In the genomic region with DNA sequence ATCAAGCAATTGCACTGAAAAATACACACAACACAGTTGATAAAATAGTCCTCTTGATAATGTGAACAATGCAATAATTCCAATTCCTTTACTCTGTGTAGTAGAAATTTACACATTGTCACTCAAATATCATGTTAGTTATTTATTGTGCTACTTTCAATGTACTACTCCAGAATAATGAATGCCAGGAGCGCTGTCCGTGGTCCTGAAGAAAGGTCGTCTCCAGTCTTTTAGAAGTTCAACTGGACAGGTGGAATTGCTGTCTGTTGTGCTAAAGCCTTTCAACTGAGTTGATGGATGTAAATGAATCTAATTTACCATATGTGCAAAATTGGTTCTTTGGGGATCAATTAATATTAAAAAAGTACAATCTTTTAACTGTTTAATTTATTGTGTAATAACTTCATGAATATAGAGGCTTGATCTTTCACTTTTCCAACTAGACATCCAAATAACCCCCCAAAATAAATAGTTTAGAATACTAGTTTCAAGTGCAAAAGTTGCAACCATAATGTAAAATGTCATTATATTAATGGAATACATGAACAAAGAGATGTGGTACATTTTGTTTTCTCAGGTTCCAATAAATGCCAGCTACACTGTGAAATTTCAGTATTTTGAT, we compare ENCODE assay signal across 9 cellular contexts. TPM values are rescaled to one million over a fixed set of nuclear protein-coding genes. Genes with fewer than 3 reads are reported as not detected.
DNase-seq lines count a peak whose midpoint lies in the region; ATAC-seq and TF ChIP-seq lines count a peak whose summit lies in the region.
"Had no signal": no experiment of that assay in that cellular context is flagged by ENCODE, and none has a peak within 500 bp of the region (broad histone marks: within the 10 kb centered on the region; RNA-seq: fewer than 3 reads in every experiment).

No MANE protein-coding gene starts in this region.

- H3K9me3 Mint-ChIP-seq in T-helper 2 cell treated with Interferon-gamma antibody and Interleukin-4, amounts not matched to agents 5 μg/mL and 100 μg/mL, for 36 hours, result peaks cover 4% of the 10 kb centered on the region

- no peak for ATAC-seq in GM21381 (IDR thresholded peaks at IDR 0.05; ENCODE audit: unreplicated experiment)

- H3K4me1 Mint-ChIP-seq in T-helper 2 cell treated with Interferon-gamma antibody and Interleukin-4, amounts not matched to agents 5 μg/mL and 100 μg/mL, for 36 hours (ENCODE audit: low read depth), result no peaks in the 10 kb centered on the region

- no peak overlapping the region for H3K4me3 Mint-ChIP-seq in T-helper 2 cell treated with Interferon-gamma antibody and Interleukin-4, amounts not matched to agents 5 μg/mL and 100 μg/mL, for 36 hours

- H3K27ac Mint-ChIP-seq in T-helper 2 cell treated with Interferon-gamma antibody and Interleukin-4, amounts not matched to agents 5 μg/mL and 100 μg/mL, for 36 hours, result no peak overlapping the region

- peaks cover 65% of the 10 kb centered on the region for H3K27me3 Mint-ChIP-seq in T-helper 2 cell treated with Interferon-gamma antibody and Interleukin-4, amounts not matched to agents 5 μg/mL and 100 μg/mL, for 36 hours (ENCODE audit: low read depth)

- no peaks in the 10 kb centered on the region for H3K36me3 Mint-ChIP-seq in T-helper 2 cell treated with Interferon-gamma antibody and Interleukin-4, amounts not matched to agents 5 μg/mL and 100 μg/mL, for 36 hours (ENCODE audit: low read depth)

- no peak overlapping the region for H3K4me3 ChIP-seq in fibroblast of villous mesenchyme (ENCODE audit: low read depth, low read length)

- DNase-seq in AG08396 (ENCODE audit: low spot score) (peak; percentile 38), HCEC 1CT (peak; percentile 35), fibroblast of villous mesenchyme (ENCODE audit: low read depth) (peak; percentile 56), NCI-H146 treated with DMSO at 0.1 percent for 48 hours (lab: John Stamatoyannopoulos, UW; ENCODE audit: unreplicated experiment) (no peak), NCI-H1105 (lab: John Stamatoyannopoulos, UW) (no peak)
- peak; percentile 19 for DNase-seq in T-helper 2 cell treated with Interferon-gamma antibody and Interleukin-4, amounts not matched to agents 5 μg/mL and 100 μg/mL, for 36 hours (ENCODE audit: low spot score)
- peak; percentile 31 to 54 for DNase-seq in stimulated activated CD4-positive, alpha-beta T cell treated with anti-CD3 and anti-CD28 coated beads, Interleukin-2, amount 100 ng/mL, for 24 hours

- no peak for TF ChIP-seq CTCF in fibroblast of villous mesenchyme (IDR thresholded peaks at IDR 0.05; ENCODE audit: insufficient read depth, low read depth, low read length)

RNA-seq across cellular contexts. Expression of a gene that starts 3.2 kb away (rescaled TPM):
- total RNA-seq in fibroblast of villous mesenchyme, result 15.1 and 20.6 TPM in 2 replicates
- total RNA-seq: mononuclear cell had no signal

Comparison
In these comparisons a context has a peak if more than half of its experiments do, and no peak if none do; other contexts are left out.
1. DNase-seq: peak in AG08396 (single experiment), HCEC 1CT (single experiment), T-helper 2 cell treated with Interferon-gamma antibody and Interleukin-4, amounts not matched to agents 5 μg/mL and 100 μg/mL, for 36 hours (single experiment), fibroblast of villous mesenchyme (single experiment) and stimulated activated CD4-positive, alpha-beta T cell treated with anti-CD3 and anti-CD28 coated beads, Interleukin-2, amount 100 ng/mL, for 24 hours (2 of 2); none in NCI-H146 treated with DMSO at 0.1 percent for 48 hours (single experiment) and NCI-H1105 (single experiment).